2 cellular contexts compared by ENCODE assay signal in genomic region chr11:19814421-19814820, GRCh38.
TF ChIP-seq lines count a peak whose summit lies in the region.

No MANE protein-coding gene starts in this region.

TF ChIP-seq in HCT116, 20 proteins besides CTCF, POLR2A, EP300 and RAD21:
- TF ChIP-seq, protein P1, sequence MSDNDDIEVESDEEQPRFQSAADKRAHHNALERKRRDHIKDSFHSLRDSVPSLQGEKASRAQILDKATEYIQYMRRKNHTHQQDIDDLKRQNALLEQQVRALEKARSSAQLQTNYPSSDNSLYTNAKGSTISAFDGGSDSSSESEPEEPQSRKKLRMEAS (IDR thresholded peaks at IDR 0.05): no peak
- TF ChIP-seq CBX3 (IDR thresholded peaks at IDR 0.05; ENCODE audit: low read depth) (no peak), SIN3A (IDR thresholded peaks at IDR 0.05; ENCODE audit: low read depth) (no peak), ZFX (IDR thresholded peaks at IDR 0.05) (no peak), ZNF274 (IDR thresholded peaks at IDR 0.05; ENCODE audit: low read depth, low read length) (no peak), SP1 (IDR thresholded peaks at IDR 0.05; ENCODE audit: low read depth) (no peak), FOSL1 (IDR thresholded peaks at IDR 0.05; ENCODE audit: low read depth) (no peak), POLR2AphosphoS5 (IDR thresholded peaks at IDR 0.05; ENCODE audit: low read depth, low read length) (no peak), CEBPB (IDR thresholded peaks at IDR 0.05; ENCODE audit: low read depth) (no peak), ATF3 (IDR thresholded peaks at IDR 0.05) (no peak), REST (IDR thresholded peaks at IDR 0.05; ENCODE audit: low read depth) (no peak), SRF (IDR thresholded peaks at IDR 0.05; ENCODE audit: low read depth) (no peak), EGR1 (IDR thresholded peaks at IDR 0.05; ENCODE audit: low read depth) (no peak), JUND (IDR thresholded peaks at IDR 0.05) (no peak), YY1 (IDR thresholded peaks at IDR 0.05; ENCODE audit: extremely low read depth, insufficient replicate concordance, low read depth, low read length) (no peak)

TF ChIP-seq in K562, 482 proteins besides CTCF, POLR2A, EP300 and RAD21:
- TF ChIP-seq DDX20 (tag; IDR thresholded peaks at IDR 0.05; ENCODE audit: low read depth): no peak
- no peak for TF ChIP-seq ZBTB2 (IDR thresholded peaks at IDR 0.05)
- TF ChIP-seq ELF2 (CRISPR knock-in tag; IDR thresholded peaks at IDR 0.05): no peak
- TF ChIP-seq, protein P2, sequence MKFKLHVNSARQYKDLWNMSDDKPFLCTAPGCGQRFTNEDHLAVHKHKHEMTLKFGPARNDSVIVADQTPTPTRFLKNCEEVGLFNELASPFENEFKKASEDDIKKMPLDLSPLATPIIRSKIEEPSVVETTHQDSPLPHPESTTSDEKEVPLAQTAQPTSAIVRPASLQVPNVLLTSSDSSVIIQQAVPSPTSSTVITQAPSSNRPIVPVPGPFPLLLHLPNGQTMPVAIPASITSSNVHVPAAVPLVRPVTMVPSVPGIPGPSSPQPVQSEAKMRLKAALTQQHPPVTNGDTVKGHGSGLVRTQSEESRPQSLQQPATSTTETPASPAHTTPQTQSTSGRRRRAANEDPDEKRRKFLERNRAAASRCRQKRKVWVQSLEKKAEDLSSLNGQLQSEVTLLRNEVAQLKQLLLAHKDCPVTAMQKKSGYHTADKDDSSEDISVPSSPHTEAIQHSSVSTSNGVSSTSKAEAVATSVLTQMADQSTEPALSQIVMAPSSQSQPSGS (CRISPR knock-in tag; IDR thresholded peaks at IDR 0.05): no peak
- TF ChIP-seq ZC3H11A (IDR thresholded peaks at IDR 0.05; ENCODE audit: low read depth, low read length): no peak
- no peak for TF ChIP-seq FOXA1 (IDR thresholded peaks at IDR 0.05; ENCODE audit: borderline replicate concordance)
- no peak for TF ChIP-seq ZBTB8A (IDR thresholded peaks at IDR 0.05; ENCODE audit: partially characterized antibody)
- TF ChIP-seq JUNB (CRISPR knock-in tag; conservative IDR thresholded peaks at IDR 0.05): no peak
